ENCODE assay signal across 23 cellular contexts in genomic region chr22:31001124-31001770, GRCh38.
"Had no signal": no experiment of that assay in that cellular context is flagged by ENCODE, and none has a peak within 500 bp of the region (broad histone marks: within the 10 kb centered on the region; RNA-seq: fewer than 3 reads in every experiment).

No MANE protein-coding gene starts in this region.

- H3K27ac ChIP-seq: neural progenitor cell, pancreas, prostate gland, skin epidermis, spleen, stomach, tibial artery, transverse colon, upper lobe of right lung, uterus had no signal

- H3K27me3 ChIP-seq: neural progenitor cell, pancreas, stomach, tibial artery, transverse colon, upper lobe of right lung, uterus had no signal

- H3K36me3 ChIP-seq: neural progenitor cell, pancreas, prostate gland, spleen, stomach, tibial artery, transverse colon, upper lobe of right lung, uterus had no signal

- H3K9me3 ChIP-seq: prostate gland had no signal

- H3K9ac ChIP-seq: neural progenitor cell had no signal

- H2AFZ ChIP-seq: neural progenitor cell had no signal

- DNase-seq: naive thymus-derived CD4-positive, alpha-beta T cell; natural killer cell; occipital lobe; pancreas; right cardiac atrium; spleen; stimulated activated CD4-positive, alpha-beta T cell treated with anti-CD3 and anti-CD28 coated beads, Interleukin-12 subunit alpha, Interleukin-12 subunit beta, amount 100 ng/mL, for 4 hours; stimulated activated CD4-positive, alpha-beta T cell treated with anti-CD3 and anti-CD28 coated beads, Interleukin-1b, Interleukin-23, amount 100 ng/mL, for 48 hours; stimulated activated CD4-positive, alpha-beta T cell treated with anti-CD3 and anti-CD28 coated beads, Interleukin-4, amount 100 ng/mL, for 1 hour; stimulated activated CD4-positive, alpha-beta T cell treated with anti-CD3 and anti-CD28 coated beads, Interleukin-4, amount 100 ng/mL, for 4 hours; stimulated activated CD8-positive, alpha-beta memory T cell treated with anti-CD3 and anti-CD28 coated beads, Interleukin-4, amount 100 ng/mL, for 48 hours; stimulated activated naive CD4-positive, alpha-beta T cell treated with Interleukin-2 at 50 U/mL for 16 hours; stomach; tibial artery; transverse colon; upper lobe of right lung; uterus had no signal

- H3K4me2 ChIP-seq: neural progenitor cell, smooth muscle cell had no signal

- H3K4me3 ChIP-seq: neural progenitor cell, pancreas, prostate gland, skin epidermis, smooth muscle cell, spleen, stomach, tibial artery, transverse colon, upper lobe of right lung, uterus had no signal

- ATAC-seq: naive thymus-derived CD4-positive, alpha-beta T cell; natural killer cell; pancreas; right cardiac atrium; sciatic nerve; stimulated activated memory B cell treated with anti-CD40 and anti-IgM and Interleukin-4, amounts not matched to agents 10 μg/mL and 1 μg/mL and 100 μg/mL, for 72 hours; upper lobe of right lung had no signal

- H3K4me1 ChIP-seq: neural progenitor cell, pancreas, prostate gland, stomach, transverse colon, upper lobe of right lung, uterus had no signal
